ENCODE assay signal across 13 cellular contexts in the genomic region with DNA sequence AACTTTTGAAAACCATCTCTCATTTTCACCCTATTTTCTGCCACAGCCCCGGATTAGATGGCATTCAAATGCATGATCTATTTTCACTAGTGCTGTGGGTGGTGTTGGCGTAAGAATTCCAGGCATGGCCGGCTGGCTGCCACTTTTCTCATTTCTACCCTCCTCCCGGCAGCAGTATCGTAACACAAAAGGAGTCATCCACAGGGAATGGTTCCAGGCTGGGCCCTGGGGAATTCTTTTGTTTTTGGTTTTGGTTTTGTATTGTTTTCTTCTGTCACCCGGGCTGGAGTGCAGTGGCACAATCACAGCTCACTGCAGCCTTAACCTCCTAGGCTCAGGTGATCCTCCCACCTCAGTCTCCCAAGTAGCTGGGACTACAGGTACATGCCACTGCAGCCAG. TPM values are rescaled to one million over a fixed set of nuclear protein-coding genes. Genes with fewer than 3 reads are reported as not detected.
DNase-seq lines count a peak whose midpoint lies in the region; ATAC-seq, FAIRE-seq and TF ChIP-seq lines count a peak whose summit lies in the region.
"Had no signal": no experiment of that assay in that cellular context is flagged by ENCODE, and none has a peak within 500 bp of the region (broad histone marks: within the 10 kb centered on the region; RNA-seq: fewer than 3 reads in every experiment).

No MANE protein-coding gene starts in this region.

- H3K9ac ChIP-seq in astrocyte (ENCODE audit: low read length): no peak overlapping the region
- peak overlapping the region; percentile 51; the same call in 1 of the 2 replicates for H3K9ac ChIP-seq in iPS-20b (ENCODE audit: low read depth, low read length)
- H3K9ac ChIP-seq in mesenchymal stem cell (ENCODE audit: low read length): no peak overlapping the region

- H3K79me2 ChIP-seq in astrocyte (ENCODE audit: insufficient read depth, low read length): no peaks in the 10 kb centered on the region

- no peak overlapping the region for H2BK5ac ChIP-seq in mesenchymal stem cell (ENCODE audit: low read depth, low read length, poor library complexity, severe bottlenecking)

- no peak overlapping the region for H3K14ac ChIP-seq in mesenchymal stem cell (ENCODE audit: low read length in 2 of 2)

- no peak for ATAC-seq in HG02884 (IDR thresholded peaks at IDR 0.05; ENCODE audit: unreplicated experiment)
- no peak for ATAC-seq in GM19328 (IDR thresholded peaks at IDR 0.05; ENCODE audit: unreplicated experiment)
- ATAC-seq in HG02973 (IDR thresholded peaks at IDR 0.05; ENCODE audit: unreplicated experiment): no peak
- ATAC-seq: activated T-cell treated with anti-CD3 and anti-CD28 coated beads, Interleukin-2, amount 50 U/mL, for 4 hours had no signal

- H4K20me1 ChIP-seq in astrocyte (ENCODE audit: insufficient read depth, low read length): no peaks in the 10 kb centered on the region

- no peaks in the 10 kb centered on the region for H3K9me3 Mint-ChIP-seq in astrocyte (ENCODE audit: unreplicated experiment)
- H3K9me3 Mint-ChIP-seq: activated T-cell treated with anti-CD3 and anti-CD28 coated beads, Interleukin-2, amount 50 U/mL, for 4 hours had no signal

- peaks cover 19% of the 10 kb centered on the region for H3K27me3 Mint-ChIP-seq in astrocyte (ENCODE audit: low read depth, unreplicated experiment)

- H3K4ac ChIP-seq in mesenchymal stem cell (ENCODE audit: low read depth in 1 of 2, low read length in 2 of 2): no peak overlapping the region

- FAIRE-seq in astrocyte (lab: Jason Lieb, UNC): no peak

- no peak overlapping the region for H3K18ac ChIP-seq in mesenchymal stem cell (ENCODE audit: low read depth in 1 of 2, low read length in 2 of 2)

- DNase-seq in AG08395 (ENCODE audit: low spot score) (peak; percentile 85), H7 (peak; percentile 62), astrocyte (ENCODE audit: low read depth) (peak; percentile 12), mesenchymal stem cell (no peak)
- DNase-seq: activated T-cell treated with anti-CD3 and anti-CD28 coated beads, Interleukin-2, amount 50 U/mL, for 4 hours; NCI-H1436 had no signal

- H3K79me1 ChIP-seq in mesenchymal stem cell (replicated peaks; ENCODE audit: low read length, poor library complexity, severe bottlenecking): no peaks in the 10 kb centered on the region

- no peak overlapping the region for H3K4me2 ChIP-seq in astrocyte (ENCODE audit: low read length)
- H3K4me2 ChIP-seq in mesenchymal stem cell (ENCODE audit: low read length, poor library complexity, severe bottlenecking): no peak overlapping the region
- H3K4me2 ChIP-seq: smooth muscle cell had no signal

- no peak overlapping the region for H2BK12ac ChIP-seq in mesenchymal stem cell (ENCODE audit: low read length in 2 of 2)

- no peak overlapping the region for H2AK5ac ChIP-seq in mesenchymal stem cell (ENCODE audit: low read length, severe bottlenecking)

- TF ChIP-seq CTCF in astrocyte (IDR thresholded peaks at IDR 0.05; ENCODE audit: insufficient read depth, low read depth, low read length): no peak

- H2BK15ac ChIP-seq in mesenchymal stem cell (ENCODE audit: low read depth, poor library complexity, severe bottlenecking): no peak overlapping the region

- H3K27ac ChIP-seq in astrocyte (ENCODE audit: low read depth, low read length) (no peak overlapping the region), iPS-20b (ENCODE audit: low read length) (no peak overlapping the region), mesenchymal stem cell (ENCODE audit: low read length, poor library complexity, severe bottlenecking) (no peak overlapping the region)
- H3K27ac ChIP-seq: C4-2B had no signal

- H3K36me3 Mint-ChIP-seq in astrocyte (ENCODE audit: low read depth, unreplicated experiment): no peaks in the 10 kb centered on the region

- no peak overlapping the region for H3K27ac Mint-ChIP-seq in astrocyte (ENCODE audit: unreplicated experiment)
- H3K27ac Mint-ChIP-seq: T-helper 1 cell treated with Interleukin-12 subunit alpha and Interleukin-12 subunit beta and Interleukin-4 antibody, amounts not matched to agents 30 μg/mL and 1 μg/mL, for 36 hours had no signal

- H3K23ac ChIP-seq in mesenchymal stem cell (ENCODE audit: low read length in 2 of 2): no peak overlapping the region

- no peak overlapping the region for H3K4me3 Mint-ChIP-seq in astrocyte (ENCODE audit: unreplicated experiment)
- H3K4me3 Mint-ChIP-seq: activated T-cell treated with anti-CD3 and anti-CD28 coated beads, Interleukin-2, amount 50 U/mL, for 4 hours; T-helper 1 cell treated with Interleukin-12 subunit alpha and Interleukin-12 subunit beta and Interleukin-4 antibody, amounts not matched to agents 30 μg/mL and 1 μg/mL, for 36 hours had no signal

- H2BK120ac ChIP-seq in mesenchymal stem cell (ENCODE audit: low read depth, low read length): no peak overlapping the region

- no peak overlapping the region for H4K91ac ChIP-seq in mesenchymal stem cell (ENCODE audit: low read length)

- WGBS in mesenchymal stem cell: 86% methylated on average over 2 of the region's 6 CpGs

- no peak overlapping the region for H3K4me3 ChIP-seq in H7 (ENCODE audit: insufficient read depth, low read depth, low read length)
- no peak overlapping the region for H3K4me3 ChIP-seq in astrocyte (ENCODE audit: insufficient read depth, low read depth, low read length)
- H3K4me3 ChIP-seq in iPS-20b (ENCODE audit: low read length): peak overlapping the region; percentile 40; the same call in 1 of the 2 replicates
- no peak overlapping the region for H3K4me3 ChIP-seq in mesenchymal stem cell (ENCODE audit: insufficient read depth in 1 of 2, low read depth in 1 of 2, low read length in 2 of 2)
- H3K4me3 ChIP-seq: smooth muscle cell had no signal

- no peak overlapping the region for H4K8ac ChIP-seq in mesenchymal stem cell (ENCODE audit: low read length)

- H3K27me3 ChIP-seq in H7 (ENCODE audit: control insufficient read depth, insufficient read depth, low read length) (no peaks in the 10 kb centered on the region), astrocyte (ENCODE audit: insufficient read depth, low read length) (peaks cover 41% of the 10 kb centered on the region), iPS-20b (ENCODE audit: insufficient read depth, low read length) (no peaks in the 10 kb centered on the region; the same call in 1 of the 2 replicates), mesenchymal stem cell (ENCODE audit: control insufficient read depth in 1 of 2, insufficient read depth in 1 of 2, low read length in 2 of 2) (peaks cover 68 to 87% of the 10 kb centered on the region in 2 experiments)

- H2AFZ ChIP-seq in astrocyte (ENCODE audit: low read depth, low read length): no peak overlapping the region
- H2AFZ ChIP-seq in mesenchymal stem cell (ENCODE audit: low read depth, low read length): no peak overlapping the region

- H3K36me3 ChIP-seq in H7 (replicated peaks; ENCODE audit: control insufficient read depth, insufficient read depth, low read length): no peaks in the 10 kb centered on the region
- H3K36me3 ChIP-seq in astrocyte (ENCODE audit: insufficient read depth, low read length): no peaks in the 10 kb centered on the region
- H3K36me3 ChIP-seq in iPS-20b (ENCODE audit: insufficient read depth, low read depth, low read length): no peaks in the 10 kb centered on the region
- H3K36me3 ChIP-seq in mesenchymal stem cell (ENCODE audit: control insufficient read depth in 1 of 2, insufficient read depth in 2 of 2, low read depth in 1 of 2, low read length in 2 of 2): no peaks in the 10 kb centered on the region

- H3K4me1 ChIP-seq in astrocyte (ENCODE audit: insufficient read depth, low read length) (no peaks in the 10 kb centered on the region), iPS-20b (ENCODE audit: insufficient read depth, low read length) (peaks cover 34% of the 10 kb centered on the region), mesenchymal stem cell (ENCODE audit: control insufficient read depth, insufficient read depth, low read depth, low read length) (no peaks in the 10 kb centered on the region)

- H3K4me1 Mint-ChIP-seq in astrocyte (ENCODE audit: low read depth, unreplicated experiment): peaks cover 3% of the 10 kb centered on the region

- H3K9me3 ChIP-seq in astrocyte (ENCODE audit: insufficient read depth, low read depth, low read length) (no peaks in the 10 kb centered on the region), iPS-20b (ENCODE audit: insufficient read depth, low read depth, low read length) (no peaks in the 10 kb centered on the region), mesenchymal stem cell (ENCODE audit: control insufficient read depth, low read length) (no peaks in the 10 kb centered on the region)

RNA-seq across cellular contexts. Expression of gene JAML, which starts 13.8 kb away (rescaled TPM):
- total RNA-seq in H7 (2014; rRNA removed; shearing (Covaris generic)): not detected in 2 replicates
- total RNA-seq in astrocyte: not detected in 2 replicates
- polyA plus RNA-seq in mesenchymal stem cell (2013, experiment 1 of 2): not detected
- not detected for polyA plus RNA-seq in mesenchymal stem cell (2013, experiment 2 of 2)
- total RNA-seq: smooth muscle cell had no signal
- polyA plus RNA-seq: smooth muscle cell had no signal

RNA-seq across cellular contexts. Expression of gene SCN2B, which starts 34.6 kb away (rescaled TPM):
- total RNA-seq in H7 (2014; rRNA removed; shearing (Covaris generic)): 0.03 and 0.07 TPM in 2 replicates
- total RNA-seq in astrocyte: 0.18 and 0.29 TPM in 2 replicates
- polyA plus RNA-seq in mesenchymal stem cell (2013, experiment 1 of 2): 0.01 TPM
- polyA plus RNA-seq in mesenchymal stem cell (2013, experiment 2 of 2): 0.01 TPM
- total RNA-seq: activated T-cell treated with anti-CD3 and anti-CD28 coated beads, Interleukin-2, amount 50 U/mL, for 4 hours had no signal

RNA-seq across cellular contexts. Expression of gene MPZL3, which starts 41.2 kb away (rescaled TPM):
- 0.42 and 0.63 TPM in 2 replicates for total RNA-seq in H7 (2014; rRNA removed; shearing (Covaris generic))
- 8.2 and 8.5 TPM in 2 replicates for total RNA-seq in astrocyte
- 0.15 TPM for polyA plus RNA-seq in mesenchymal stem cell (2013, experiment 1 of 2)
- polyA plus RNA-seq in mesenchymal stem cell (2013, experiment 2 of 2): 0.11 TPM

RNA-seq across cellular contexts. Expression of gene MPZL2, which starts 53.1 kb away (rescaled TPM):
- 0.38 and 0.48 TPM in 2 replicates for total RNA-seq in H7 (2014; rRNA removed; shearing (Covaris generic))
- 0.50 and 0.95 TPM in 2 replicates for total RNA-seq in astrocyte
- polyA plus RNA-seq in mesenchymal stem cell (2013, experiment 1 of 2): not detected
- 0.03 TPM for polyA plus RNA-seq in mesenchymal stem cell (2013, experiment 2 of 2)

RNA-seq across cellular contexts. Expression of gene SCN4B, which starts 58.4 kb away (rescaled TPM):
- 0.74 and 1.0 TPM in 2 replicates for total RNA-seq in H7 (2014; rRNA removed; shearing (Covaris generic))
- 0.31 and 0.89 TPM in 2 replicates for total RNA-seq in astrocyte
- 0.01 TPM for polyA plus RNA-seq in mesenchymal stem cell (2013, experiment 1 of 2)
- not detected for polyA plus RNA-seq in mesenchymal stem cell (2013, experiment 2 of 2)
- total RNA-seq: activated T-cell treated with anti-CD3 and anti-CD28 coated beads, Interleukin-2, amount 50 U/mL, for 4 hours; smooth muscle cell had no signal
- polyA plus RNA-seq: smooth muscle cell had no signal
